ENCODE assay signal across 15 cellular contexts in genomic region chr21:39911286-39911685, GRCh38. TPM values are rescaled to one million over a fixed set of nuclear protein-coding genes. Genes with fewer than 3 reads are reported as not detected.
DNase-seq lines count a peak whose midpoint lies in the region; ATAC-seq, FAIRE-seq and TF ChIP-seq lines count a peak whose summit lies in the region.
"Had no signal": no experiment of that assay in that cellular context is flagged by ENCODE, and none has a peak within 500 bp of the region (broad histone marks: within the 10 kb centered on the region; RNA-seq: fewer than 3 reads in every experiment).

No MANE protein-coding gene starts in this region.

- TF ChIP-seq POLR2A in HepG2 (IDR thresholded peaks at IDR 0.05; ENCODE audit: insufficient read depth in 1 of 2, low read depth in 2 of 2, low read length in 2 of 2) = no peak

- ATAC-seq in DND-41 (ENCODE audit: insufficient read depth, low read depth) = no peak
- ATAC-seq in Panc1 = no peak
- ATAC-seq in activated naive CD8-positive, alpha-beta T cell treated with anti-CD3 and anti-CD28 coated beads, Interleukin-2, amount 50 U/mL, for 24 hours = no peak
- no peak for ATAC-seq in HepG2
- ATAC-seq in HG02571 (IDR thresholded peaks at IDR 0.05; ENCODE audit: unreplicated experiment) = no peak
- ATAC-seq: CD8-positive, alpha-beta T cell; naive thymus-derived CD8-positive, alpha-beta T cell had no signal

- H3K4me3 ChIP-seq in DND-41 (ENCODE audit: low read depth in 1 of 2, low read length in 2 of 2) (no peak overlapping the region), Panc1 (ENCODE audit: low read depth in 2 of 2, low read length in 2 of 2) (no peak overlapping the region), HepG2 (replicated peaks in 1 of 3; ENCODE audit: insufficient read depth in 1 of 3, low read depth in 2 of 3, low read length in 3 of 3) (no peak overlapping the region)

- in situ Hi-C loops in Panc1 (cut with HindIII; ENCODE audit: low pct_unique_long_range_greater_than_20kb, low sequenced_read_pairs) = no loop called here
- in situ Hi-C loops in HepG2 (cut with HindIII; ENCODE audit: extremely low pct_ligation_motif_present, low pct_unique_long_range_greater_than_20kb) = no loop called here

- TF ChIP-seq RAD21 in HepG2 (CRISPR knock-in tag; IDR thresholded peaks at IDR 0.05) = no peak

- no peaks in the 10 kb centered on the region for H3K9me3 Mint-ChIP-seq in activated naive CD8-positive, alpha-beta T cell treated with anti-CD3 and anti-CD28 coated beads, Interleukin-2, amount 50 U/mL, for 24 hours

- H3K27me3 ChIP-seq in DND-41 (ENCODE audit: insufficient read depth, low read length, poor library complexity) (peaks cover 16% of the 10 kb centered on the region), Panc1 (ENCODE audit: control insufficient read depth, insufficient read depth, low read length) (no peaks in the 10 kb centered on the region), HepG2 (ENCODE audit: control insufficient read depth in 1 of 2, insufficient read depth in 2 of 2, low read length in 2 of 2) (no peaks in the 10 kb centered on the region)

- H3K27ac Mint-ChIP-seq in activated naive CD8-positive, alpha-beta T cell treated with anti-CD3 and anti-CD28 coated beads, Interleukin-2, amount 50 U/mL, for 24 hours = no peak overlapping the region
- H3K27ac Mint-ChIP-seq: CD8-positive, alpha-beta T cell; naive thymus-derived CD8-positive, alpha-beta T cell had no signal

- H3K9ac ChIP-seq in DND-41 (ENCODE audit: low read depth, low read length) = no peak overlapping the region
- no peak overlapping the region for H3K9ac ChIP-seq in HepG2 (ENCODE audit: insufficient read depth, low read depth, low read length)

- H3K4me1 ChIP-seq in DND-41 (ENCODE audit: insufficient read depth, low read length) (no peaks in the 10 kb centered on the region), Panc1 (ENCODE audit: control insufficient read depth, insufficient read depth, low read length) (no peaks in the 10 kb centered on the region), HepG2 (ENCODE audit: insufficient read depth, low read length) (no peaks in the 10 kb centered on the region)

- POLR2A ChIA-PET in Panc1 (lab: Charles Lee) (no interaction called here), HepG2 (lab: Yijun Ruan, JAX) (no interaction called here)

- intact Hi-C loops in Panc1 (cut with micrococcal nuclease; ENCODE audit: unreplicated experiment) = no loop called here
- intact Hi-C loops in HepG2 (cut with micrococcal nuclease; ENCODE audit: unreplicated experiment) = no loop called here

- H3K27me3 Mint-ChIP-seq in activated naive CD8-positive, alpha-beta T cell treated with anti-CD3 and anti-CD28 coated beads, Interleukin-2, amount 50 U/mL, for 24 hours = no peaks in the 10 kb centered on the region

- DNase-seq in DND-41 (no peak), NCI-H1092 treated with DMSO at 0.1 percent for 48 hours (lab: John Stamatoyannopoulos, UW) (peak; percentile 80), Panc1 (ENCODE audit: low read depth, low spot score) (no peak), kidney tubule cell (ENCODE audit: low spot score) (peak; percentile 18), AG08396 (ENCODE audit: low spot score) (no peak), HepG2 (ENCODE audit: low spot score) (no peak)
- DNase-seq in activated naive CD8-positive, alpha-beta T cell treated with anti-CD3 and anti-CD28 coated beads, Interleukin-2, amount 50 U/mL, for 24 hours = no peak
- DNase-seq: CD8-positive, alpha-beta T cell; kidney glomerular epithelial cell; naive thymus-derived CD8-positive, alpha-beta T cell; NCI-H1694 had no signal

- H3K4me3 Mint-ChIP-seq in activated naive CD8-positive, alpha-beta T cell treated with anti-CD3 and anti-CD28 coated beads, Interleukin-2, amount 50 U/mL, for 24 hours = no peak overlapping the region
- H3K4me3 Mint-ChIP-seq: CD8-positive, alpha-beta T cell; naive thymus-derived CD8-positive, alpha-beta T cell had no signal

- no peak overlapping the region for H3K27ac ChIP-seq in DND-41 (ENCODE audit: low read length)
- H3K27ac ChIP-seq in Panc1 (ENCODE audit: low read length) = no peak overlapping the region
- H3K27ac ChIP-seq in HepG2 (ENCODE audit: extremely low read length, insufficient read depth, low read length) = no peak overlapping the region

- 29% methylated on average over 6 of the region's 6 CpGs for WGBS in HepG2 (ENCODE audit: low lambda C conversion rate)

- no peaks in the 10 kb centered on the region for H3K36me3 Mint-ChIP-seq in activated naive CD8-positive, alpha-beta T cell treated with anti-CD3 and anti-CD28 coated beads, Interleukin-2, amount 50 U/mL, for 24 hours (ENCODE audit: low read depth)
- H3K36me3 Mint-ChIP-seq: CD8-positive, alpha-beta T cell had no signal

- TF ChIP-seq CTCF in DND-41 (IDR thresholded peaks at IDR 0.05; ENCODE audit: borderline replicate concordance, extremely low read depth, low read length, poor library complexity, severe bottlenecking) = peak; percentile 39
- peak; percentile 27; the same call in 1 of the 2 replicates for TF ChIP-seq CTCF in Panc1 (IDR thresholded peaks at IDR 0.05)
- TF ChIP-seq CTCF in HepG2 (CRISPR knock-in tag; IDR thresholded peaks at IDR 0.05) = no peak

- no peaks in the 10 kb centered on the region for H3K9me3 ChIP-seq in DND-41 (ENCODE audit: insufficient read depth, low read length, severe bottlenecking)
- H3K9me3 ChIP-seq in Panc1 (ENCODE audit: control insufficient read depth, insufficient read depth, low read depth, low read length) = no peaks in the 10 kb centered on the region
- peaks cover 76% of the 10 kb centered on the region for H3K9me3 ChIP-seq in HepG2 (ENCODE audit: low read length)

- H3K4me2 ChIP-seq in DND-41 (ENCODE audit: insufficient read depth, low read length) (no peak overlapping the region), HepG2 (ENCODE audit: low read depth, low read length) (no peak overlapping the region)

- TF ChIP-seq EP300 in HepG2 (IDR thresholded peaks at IDR 0.05; ENCODE audit: low read depth in 2 of 2, low read length in 2 of 2) (no peak), HepG2 (CRISPR knock-in tag; IDR thresholded peaks at IDR 0.05; ENCODE audit: borderline replicate concordance) (no peak)

- H3K4me1 Mint-ChIP-seq in activated naive CD8-positive, alpha-beta T cell treated with anti-CD3 and anti-CD28 coated beads, Interleukin-2, amount 50 U/mL, for 24 hours = no peaks in the 10 kb centered on the region
- H3K4me1 Mint-ChIP-seq: naive thymus-derived CD8-positive, alpha-beta T cell had no signal

- CTCF ChIA-PET in Panc1 (lab: Charles Lee) (no interaction called here), HepG2 (lab: Yijun Ruan, JAX; ENCODE audit: low intra/inter-chr PET ratio, low total read pairs) (no interaction called here)

- H3K36me3 ChIP-seq in DND-41 (ENCODE audit: insufficient read depth, low read length) = no peaks in the 10 kb centered on the region
- no peaks in the 10 kb centered on the region for H3K36me3 ChIP-seq in Panc1 (ENCODE audit: control insufficient read depth, insufficient read depth, low read length)
- no peaks in the 10 kb centered on the region for H3K36me3 ChIP-seq in HepG2 (replicated peaks in 1 of 2; ENCODE audit: control insufficient read depth in 1 of 2, insufficient read depth in 2 of 2, low read length in 2 of 2)

- H2AFZ ChIP-seq in DND-41 (ENCODE audit: low read depth, low read length) = no peak overlapping the region
- H2AFZ ChIP-seq in HepG2 (ENCODE audit: low read length) = no peak overlapping the region

- H3K79me2 ChIP-seq in DND-41 (ENCODE audit: insufficient read depth, low read length) (no peaks in the 10 kb centered on the region), HepG2 (ENCODE audit: insufficient read depth, low read length) (no peaks in the 10 kb centered on the region)

- BruUV-seq in Panc1 (replicated peaks; lab: Mats Ljungman, UMichigan) = no TSS peak
- no TSS peak for BruUV-seq in HepG2 (replicated peaks; lab: Mats Ljungman, UMichigan)

- H4K20me1 ChIP-seq in DND-41 (ENCODE audit: insufficient read depth, low read length) (no peaks in the 10 kb centered on the region), HepG2 (ENCODE audit: insufficient read depth, low read length) (no peaks in the 10 kb centered on the region)

- no peak for FAIRE-seq in HepG2 (lab: Jason Lieb, UNC)

TF ChIP-seq in HepG2, 621 proteins besides CTCF, POLR2A, EP300 and RAD21 (continues in another document):
- TF ChIP-seq NFIB (CRISPR knock-in tag; IDR thresholded peaks at IDR 0.05; ENCODE audit: borderline replicate concordance) = no peak
- TF ChIP-seq SMARCE1 (IDR thresholded peaks at IDR 0.05; ENCODE audit: borderline replicate concordance) = no peak
- no peak for TF ChIP-seq ZNF567 (CRISPR knock-in tag; IDR thresholded peaks at IDR 0.05; ENCODE audit: borderline replicate concordance)

RNA-seq across cellular contexts. Expression of gene PCP4, which starts 44.0 kb away (rescaled TPM):
- not detected for total RNA-seq in Panc1 (2021; ENCODE audit: unreplicated experiment)
- polyA plus RNA-seq in Panc1 (2012; ENCODE audit: insufficient read length) = not detected
- total RNA-seq in HepG2 (2016; rRNA removed; fragmentation: Illumina TruSeq; extraction: Trizol) = not detected in 2 replicates
- total RNA-seq in HepG2 (2016; cell fraction: cytosol; rRNA removed; fragmentation: Illumina TruSeq; extraction: Trizol; ENCODE audit: low read depth) = not detected in 2 replicates
- not detected in 2 replicates for total RNA-seq in HepG2 (2016; cell fraction: insoluble cytoplasmic fraction; rRNA removed; fragmentation: Illumina TruSeq; extraction: Trizol)
- total RNA-seq in HepG2 (2016; cell fraction: membrane; rRNA removed; fragmentation: Illumina TruSeq; extraction: Trizol) = not detected in 2 replicates
- total RNA-seq in HepG2 (2016; cell fraction: nucleus; rRNA removed; fragmentation: Illumina TruSeq; extraction: Trizol) = not detected in 2 replicates
- not detected in 2 replicates for polyA plus RNA-seq in HepG2 (2011; rRNA removed)
- not detected in 2 replicates for polyA plus RNA-seq in HepG2 (2011; cell fraction: cytosol; rRNA removed)
- not detected in 2 replicates for polyA plus RNA-seq in HepG2 (2011; cell fraction: nucleus; rRNA removed)
- polyA plus RNA-seq in HepG2 (2012) = not detected in 2 replicates
- not detected in 2 replicates for polyA plus RNA-seq in HepG2 (2016; cell fraction: cytosol; fragmentation: Illumina TruSeq; extraction: Trizol; ENCODE audit: low read depth)
- polyA plus RNA-seq in HepG2 (2016; cell fraction: insoluble cytoplasmic fraction; fragmentation: Illumina TruSeq; extraction: Trizol; ENCODE audit: low read depth) = not detected in 2 replicates
- polyA plus RNA-seq in HepG2 (2016; cell fraction: membrane; fragmentation: Illumina TruSeq; extraction: Trizol; ENCODE audit: low read depth) = not detected in 2 replicates
- not detected in 2 replicates for polyA plus RNA-seq in HepG2 (2016; cell fraction: nucleus; fragmentation: Illumina TruSeq; extraction: Trizol; ENCODE audit: insufficient read depth, low read depth)
- not detected in 2 replicates for polyA minus RNA-seq in HepG2 (2011; rRNA and poly(A)+ RNA removed; ENCODE audit: low replicate concordance)
- not detected in 2 replicates for polyA minus RNA-seq in HepG2 (2011; cell fraction: cytosol; rRNA and poly(A)+ RNA removed)
- not detected in 2 replicates for polyA minus RNA-seq in HepG2 (2011; cell fraction: nucleus; rRNA and poly(A)+ RNA removed)
- total RNA-seq: CD8-positive, alpha-beta T cell; dermis microvascular lymphatic vessel endothelial cell; fibroblast of villous mesenchyme; naive thymus-derived CD8-positive, alpha-beta T cell; subcutaneous adipose tissue had no signal
- polyA plus RNA-seq: naive thymus-derived CD8-positive, alpha-beta T cell had no signal

Comparison
In these comparisons a context has a peak if more than half of its experiments do, and no peak if none do; other contexts are left out.
1. DNase-seq: peak in NCI-H1092 treated with DMSO at 0.1 percent for 48 hours (single experiment) and kidney tubule cell (single experiment); none in DND-41 (single experiment), Panc1 (single experiment), AG08396 (single experiment), activated naive CD8-positive, alpha-beta T cell treated with anti-CD3 and anti-CD28 coated beads, Interleukin-2, amount 50 U/mL, for 24 hours (single experiment) and HepG2 (single experiment).